Comparison of ENCODE assay signal across 22 cellular contexts in genomic region chr2:99088017-99088416, GRCh38. TPM values are rescaled to one million over a fixed set of nuclear protein-coding genes. Genes with fewer than 3 reads are reported as not detected.
DNase-seq lines count a peak whose midpoint lies in the region; ATAC-seq, FAIRE-seq and TF ChIP-seq lines count a peak whose summit lies in the region.
"Had no signal": no experiment of that assay in that cellular context is flagged by ENCODE, and none has a peak within 500 bp of the region (broad histone marks: within the 10 kb centered on the region; RNA-seq: fewer than 3 reads in every experiment).

No MANE protein-coding gene starts in this region.

- H3K36me3 ChIP-seq in upper lobe of right lung = no peaks in the 10 kb centered on the region
- H3K36me3 ChIP-seq: gastroesophageal sphincter, SJSA1 had no signal

- ATAC-seq in GM21723 (IDR thresholded peaks at IDR 0.05; ENCODE audit: unreplicated experiment) = peak; percentile 89
- no peak for ATAC-seq in upper lobe of right lung
- ATAC-seq: activated naive CD4-positive, alpha-beta T cell treated with anti-CD3 and anti-CD28 coated beads, Interleukin-2, amount 50 U/mL, for 72 hours; gastroesophageal sphincter; sciatic nerve; stimulated activated naive B cell treated with anti-CD40 and anti-IgM and Interleukin-4, amounts not matched to agents 10 μg/mL and 1 μg/mL and 100 μg/mL, for 72 hours; WTC11 had no signal

- intact Hi-C loops in upper lobe of right lung (cut with DNase I) = no loop called here

- H3K4me3 ChIP-seq in Jurkat, Clone E6-1 (ENCODE audit: low read length) = no peak overlapping the region
- no peak overlapping the region for H3K4me3 ChIP-seq in choroid plexus epithelial cell (ENCODE audit: low read depth, low read length)
- no peak overlapping the region for H3K4me3 ChIP-seq in upper lobe of right lung
- H3K4me3 ChIP-seq: gastroesophageal sphincter, SJSA1 had no signal

- no peak for FAIRE-seq in GM18507 (lab: Jason Lieb, UNC)
- FAIRE-seq: endometrium, islet of Langerhans had no signal

- no peak overlapping the region for H3K27ac ChIP-seq in upper lobe of right lung
- H3K27ac ChIP-seq: gastroesophageal sphincter, SJSA1 had no signal

- no peaks in the 10 kb centered on the region for H3K27me3 ChIP-seq in upper lobe of right lung
- H3K27me3 ChIP-seq: gastroesophageal sphincter, SJSA1 had no signal

- H3K4me1 ChIP-seq in upper lobe of right lung = no peaks in the 10 kb centered on the region
- H3K4me1 ChIP-seq: gastroesophageal sphincter, SJSA1 had no signal

- H3K9me3 ChIP-seq in upper lobe of right lung = no peaks in the 10 kb centered on the region
- H3K9me3 ChIP-seq: SJSA1 had no signal

- DNase-seq in GM18507 (ENCODE audit: extremely low spot score, insufficient read length, low read depth) (peak; percentile 2), choroid plexus epithelial cell (ENCODE audit: low read depth) (peak; percentile 2), NCI-H748 (lab: John Stamatoyannopoulos, UW; ENCODE audit: unreplicated experiment) (no peak), UCSD-AML1 (lab: John Stamatoyannopoulos, UW; ENCODE audit: unreplicated experiment) (no peak), AG20443 (ENCODE audit: low spot score) (no peak), upper lobe of right lung (no peak)
- peak; percentile 60 for DNase-seq in Jurkat, Clone E6-1 (ENCODE audit: low read depth, low spot score)
- DNase-seq: DMS79; mesenchymal stem cell; NCI-H2029 treated with DMSO at 0.1 percent for 48 hours; stimulated activated naive B cell treated with anti-CD40 and anti-IgM and Interleukin-4, amounts not matched to agents 10 μg/mL and 1 μg/mL and 100 μg/mL, for 72 hours had no signal

- TF ChIP-seq CTCF in choroid plexus epithelial cell (conservative IDR thresholded peaks at IDR 0.05; ENCODE audit: low read depth, low read length) (no peak), upper lobe of right lung (IDR thresholded peaks at IDR 0.05) (no peak)

RNA-seq across cellular contexts. Expression of gene C2orf15, which starts 53.5 kb away (rescaled TPM):
- polyA plus RNA-seq in Jurkat, Clone E6-1 (2012; ENCODE audit: insufficient read depth, insufficient read length) = 3.4 TPM
- 1.1 TPM for total RNA-seq in upper lobe of right lung
- total RNA-seq: cardiac septum, LHCN-M2, sciatic nerve, SJSA1 had no signal
- polyA plus RNA-seq: BJ had no signal

Comparison
In these comparisons a context has a peak if more than half of its experiments do, and no peak if none do; other contexts are left out.
1. DNase-seq: peak in GM18507 (single experiment), Jurkat, Clone E6-1 (single experiment) and choroid plexus epithelial cell (single experiment); none in NCI-H748 (single experiment), UCSD-AML1 (single experiment), AG20443 (single experiment) and upper lobe of right lung (single experiment).